Comparison of ENCODE assay signal across 17 cellular contexts in genomic region chrX:78708830-78709229, GRCh38. TPM values are rescaled to one million over a fixed set of nuclear protein-coding genes. Genes with fewer than 3 reads are reported as not detected.
"Had no signal": no experiment of that assay in that cellular context is flagged by ENCODE, and none has a peak within 500 bp of the region (broad histone marks: within the 10 kb centered on the region; RNA-seq: fewer than 3 reads in every experiment).

No MANE protein-coding gene starts in this region.

- H3K27me3 Mint-ChIP-seq: activated CD4-positive, alpha-beta T cell treated with anti-CD3 and anti-CD28 coated beads for 36 hours; activated naive CD8-positive, alpha-beta T cell; stimulated activated naive CD8-positive, alpha-beta T cell treated with anti-CD3 and anti-CD28 coated beads, Interleukin-15, amount 100 ng/mL, for 72 hours; type B pancreatic cell had no signal

- H3K4me1 ChIP-seq: lower lobe of right lung, SJSA1, testis had no signal

- H3K4me3 ChIP-seq: lower lobe of right lung, SJSA1, skin epidermis, testis had no signal

- H3K4me1 Mint-ChIP-seq: activated CD4-positive, alpha-beta T cell treated with anti-CD3 and anti-CD28 coated beads for 36 hours; stimulated activated naive CD8-positive, alpha-beta T cell treated with anti-CD3 and anti-CD28 coated beads, Interleukin-15, amount 100 ng/mL, for 72 hours had no signal

- H3K9me3 Mint-ChIP-seq: natural killer cell treated with Interleukin-12 subunit alpha and Interleukin-12 subunit beta and Interleukin-15 and Interleukin-18, amount 100 ng/mL, for 72 hours; stimulated activated naive CD8-positive, alpha-beta T cell treated with anti-CD3 and anti-CD28 coated beads, Interleukin-15, amount 100 ng/mL, for 72 hours; type B pancreatic cell had no signal

- ATAC-seq: activated CD4-positive, alpha-beta T cell treated with anti-CD3 and anti-CD28 coated beads for 36 hours; lower lobe of right lung; natural killer cell treated with Interleukin-12 subunit alpha and Interleukin-12 subunit beta and Interleukin-15 and Interleukin-18, amount 100 ng/mL, for 72 hours; stimulated activated naive CD8-positive, alpha-beta T cell treated with anti-CD3 and anti-CD28 coated beads, Interleukin-15, amount 100 ng/mL, for 72 hours had no signal

- H3K27ac ChIP-seq: lower lobe of right lung, SJSA1, skin epidermis, testis had no signal

- H3K27ac Mint-ChIP-seq: activated CD4-positive, alpha-beta T cell treated with anti-CD3 and anti-CD28 coated beads for 36 hours; activated naive CD8-positive, alpha-beta T cell; natural killer cell treated with Interleukin-12 subunit alpha and Interleukin-12 subunit beta and Interleukin-15 and Interleukin-18, amount 100 ng/mL, for 72 hours; stimulated activated naive CD8-positive, alpha-beta T cell treated with anti-CD3 and anti-CD28 coated beads, Interleukin-15, amount 100 ng/mL, for 72 hours; type B pancreatic cell had no signal

- H3K9me3 ChIP-seq: lower lobe of right lung, SJSA1, testis had no signal

- H3K36me3 Mint-ChIP-seq: activated naive CD8-positive, alpha-beta T cell; natural killer cell treated with Interleukin-12 subunit alpha and Interleukin-12 subunit beta and Interleukin-15 and Interleukin-18, amount 100 ng/mL, for 72 hours; type B pancreatic cell had no signal

- DNase-seq: activated CD4-positive, alpha-beta T cell treated with anti-CD3 and anti-CD28 coated beads for 36 hours; activated CD4-positive, alpha-beta T cell treated with anti-CD3 and anti-CD28 coated beads, Interleukin-2, amount 50 U/mL, for 48 hours; activated T-cell treated with anti-CD3 and anti-CD28 coated beads for 4 hours; caudate nucleus; lower lobe of right lung; nucleus accumbens; posterior cingulate gyrus; retina; testis had no signal

- H3K27me3 ChIP-seq: SJSA1, testis had no signal

- H3K36me3 ChIP-seq: lower lobe of right lung, SJSA1 had no signal

- H3K4me3 Mint-ChIP-seq: activated CD4-positive, alpha-beta T cell treated with anti-CD3 and anti-CD28 coated beads for 36 hours; activated naive CD8-positive, alpha-beta T cell; natural killer cell treated with Interleukin-12 subunit alpha and Interleukin-12 subunit beta and Interleukin-15 and Interleukin-18, amount 100 ng/mL, for 72 hours; stimulated activated naive CD8-positive, alpha-beta T cell treated with anti-CD3 and anti-CD28 coated beads, Interleukin-15, amount 100 ng/mL, for 72 hours; type B pancreatic cell had no signal

RNA-seq across cellular contexts. Expression of gene LPAR4, which starts 38.7 kb away (rescaled TPM):
- total RNA-seq: activated CD4-positive, alpha-beta T cell treated with anti-CD3 and anti-CD28 coated beads for 36 hours; natural killer cell treated with Interleukin-12 subunit alpha and Interleukin-12 subunit beta and Interleukin-15 and Interleukin-18, amount 100 ng/mL, for 72 hours; T-helper 2 cell treated with Interferon-gamma antibody and Interleukin-4, amounts not matched to agents 100 ng/mL and 5 ng/mL, for 36 hours had no signal

RNA-seq across cellular contexts. Expression of gene RTL3, which starts 49.7 kb away (rescaled TPM):
- total RNA-seq: activated CD4-positive, alpha-beta T cell treated with anti-CD3 and anti-CD28 coated beads for 36 hours; lower lobe of right lung; mesenteric fat pad; testis had no signal
